ENCODE assay signal across 25 cellular contexts in the genomic region with DNA sequence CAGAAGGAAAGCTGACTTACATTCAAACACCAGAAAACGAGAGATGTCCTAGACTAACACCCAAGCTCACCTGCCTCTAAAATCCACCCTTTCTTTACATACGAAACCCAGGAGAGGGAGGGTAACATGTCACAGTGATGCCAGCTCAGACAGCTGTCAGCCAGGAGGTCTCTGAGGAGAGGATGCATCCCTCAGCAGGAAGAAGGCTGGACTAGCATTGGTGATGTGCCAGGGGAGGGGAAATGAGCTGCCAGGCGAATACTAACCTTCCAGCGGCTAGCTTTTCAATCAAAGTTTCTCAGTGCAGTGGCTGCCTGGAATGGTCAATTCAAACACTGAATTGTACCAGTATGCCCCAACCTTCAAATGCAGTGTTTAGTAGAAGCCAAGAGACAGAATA.
"Had no signal": no experiment of that assay in that cellular context is flagged by ENCODE, and none has a peak within 500 bp of the region (broad histone marks: within the 10 kb centered on the region; RNA-seq: fewer than 3 reads in every experiment).

No MANE protein-coding gene starts in this region.

- H3K27me3 Mint-ChIP-seq: activated naive CD4-positive, alpha-beta T cell treated with anti-CD3 and anti-CD28 coated beads, Interleukin-2, amount 10 ng/mL, durations not matched to agents 7 days and 5 days; dendritic cell treated with granulocyte-macrophage colony-stimulating factor and Interleukin-4, amounts not matched to agents 40 ng/mL and 50 ng/mL, for 4 days; stimulated activated naive B cell treated with anti-CD40 and anti-IgM and Interleukin-4, amounts not matched to agents 10 μg/mL and 1 μg/mL and 100 μg/mL, for 72 hours had no signal

- DNase-seq: activated CD4-positive, alpha-beta T cell treated with anti-CD3 and anti-CD28 coated beads, Interleukin-2, amount 50 U/mL, for 4 hours; activated CD8-positive, alpha-beta memory T cell treated with anti-CD3 and anti-CD28 coated beads for 24 hours; activated CD8-positive, alpha-beta memory T cell treated with anti-CD3 and anti-CD28 coated beads, Interleukin-2, amount 50 U/mL, for 4 hours; activated naive CD4-positive, alpha-beta T cell treated with anti-CD3 and anti-CD28 coated beads, Interleukin-2, amount 10 ng/mL, durations not matched to agents 7 days and 5 days; activated T-cell treated with anti-CD3 and anti-CD28 coated beads, Interleukin-2, amount 50 U/mL, for 4 hours; aorta; effector CD8-positive, alpha-beta T cell; erythroblast; foreskin fibroblast; left colon; mesendoderm; mucosa of descending colon; posterior cingulate gyrus; small intestine; stimulated activated CD4-positive, alpha-beta T cell treated with anti-CD3 and anti-CD28 coated beads, Interleukin-15, amount 100 ng/mL, for 24 hours; stimulated activated naive B cell treated with anti-CD40 and anti-IgM and Interleukin-4, amounts not matched to agents 10 μg/mL and 1 μg/mL and 100 μg/mL, for 72 hours; T-helper 1 cell; T-helper 9 cell; upper lobe of left lung had no signal

- H3K27ac Mint-ChIP-seq: activated naive CD4-positive, alpha-beta T cell treated with anti-CD3 and anti-CD28 coated beads, Interleukin-2, amount 10 ng/mL, durations not matched to agents 7 days and 5 days; dendritic cell treated with granulocyte-macrophage colony-stimulating factor and Interleukin-4, amounts not matched to agents 40 ng/mL and 50 ng/mL, for 4 days; neural progenitor cell; WTC11 had no signal

- H3K27ac ChIP-seq: neural progenitor cell, upper lobe of left lung had no signal

- FAIRE-seq: keratinocyte, small intestine had no signal

- H3K36me3 ChIP-seq: neural progenitor cell had no signal

- H3K4me3 Mint-ChIP-seq: activated naive CD4-positive, alpha-beta T cell treated with anti-CD3 and anti-CD28 coated beads, Interleukin-2, amount 10 ng/mL, durations not matched to agents 7 days and 5 days; activated T-cell treated with anti-CD3 and anti-CD28 coated beads, Interleukin-2, amount 50 U/mL, for 4 hours; dendritic cell treated with granulocyte-macrophage colony-stimulating factor and Interleukin-4, amounts not matched to agents 40 ng/mL and 50 ng/mL, for 4 days; stimulated activated naive B cell treated with anti-CD40 and anti-IgM and Interleukin-4, amounts not matched to agents 10 μg/mL and 1 μg/mL and 100 μg/mL, for 72 hours; WTC11 had no signal

- H3K9me3 ChIP-seq: mucosa of descending colon, upper lobe of left lung had no signal

- H3K9ac ChIP-seq: neural progenitor cell had no signal

- H3K4me3 ChIP-seq: mucosa of descending colon, neural progenitor cell, upper lobe of left lung had no signal

- H3K4me2 ChIP-seq: neural progenitor cell had no signal

- ATAC-seq: activated T-cell treated with anti-CD3 and anti-CD28 coated beads, Interleukin-2, amount 50 U/mL, for 4 hours; left colon; mucosa of descending colon; sciatic nerve; stimulated activated naive B cell treated with anti-CD40 and anti-IgM and Interleukin-4, amounts not matched to agents 10 μg/mL and 1 μg/mL and 100 μg/mL, for 72 hours; WTC11 had no signal

- H3K27me3 ChIP-seq: neural progenitor cell, upper lobe of left lung had no signal

- H2AFZ ChIP-seq: neural progenitor cell had no signal

- H3K9me3 Mint-ChIP-seq: activated naive CD4-positive, alpha-beta T cell treated with anti-CD3 and anti-CD28 coated beads, Interleukin-2, amount 10 ng/mL, durations not matched to agents 7 days and 5 days; activated T-cell treated with anti-CD3 and anti-CD28 coated beads, Interleukin-2, amount 50 U/mL, for 4 hours; brain; dendritic cell treated with granulocyte-macrophage colony-stimulating factor and Interleukin-4, amounts not matched to agents 40 ng/mL and 50 ng/mL, for 4 days; neural progenitor cell; stimulated activated naive B cell treated with anti-CD40 and anti-IgM and Interleukin-4, amounts not matched to agents 10 μg/mL and 1 μg/mL and 100 μg/mL, for 72 hours; WTC11 had no signal
